In the genomic region with DNA sequence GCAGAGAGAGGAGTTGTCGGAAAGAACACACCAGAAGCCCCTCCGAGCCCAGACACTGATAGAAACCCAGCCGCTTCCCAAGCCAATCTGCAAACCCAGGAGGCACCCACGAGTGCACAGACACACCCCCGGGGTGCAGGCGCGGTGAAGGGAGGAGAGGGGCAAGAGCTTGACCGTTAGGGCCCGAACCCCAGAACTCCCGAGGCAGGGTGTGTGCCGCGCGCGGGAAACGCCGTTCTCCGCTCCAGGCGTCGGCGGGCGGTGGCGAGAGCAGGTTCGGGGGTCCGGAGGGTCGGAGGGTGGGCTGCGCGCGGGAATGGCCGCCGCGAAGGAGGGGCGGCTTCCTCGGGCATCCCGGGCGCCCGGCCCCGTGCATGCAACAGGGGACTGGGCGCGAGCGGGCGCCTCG, we compare ENCODE assay signal across 2 cellular contexts.
TF ChIP-seq lines count a peak whose summit lies in the region.

No MANE protein-coding gene starts in this region.

TF ChIP-seq in HEK293T, 16 proteins besides CTCF, POLR2A, EP300 and RAD21:
- TF ChIP-seq, protein P1, sequence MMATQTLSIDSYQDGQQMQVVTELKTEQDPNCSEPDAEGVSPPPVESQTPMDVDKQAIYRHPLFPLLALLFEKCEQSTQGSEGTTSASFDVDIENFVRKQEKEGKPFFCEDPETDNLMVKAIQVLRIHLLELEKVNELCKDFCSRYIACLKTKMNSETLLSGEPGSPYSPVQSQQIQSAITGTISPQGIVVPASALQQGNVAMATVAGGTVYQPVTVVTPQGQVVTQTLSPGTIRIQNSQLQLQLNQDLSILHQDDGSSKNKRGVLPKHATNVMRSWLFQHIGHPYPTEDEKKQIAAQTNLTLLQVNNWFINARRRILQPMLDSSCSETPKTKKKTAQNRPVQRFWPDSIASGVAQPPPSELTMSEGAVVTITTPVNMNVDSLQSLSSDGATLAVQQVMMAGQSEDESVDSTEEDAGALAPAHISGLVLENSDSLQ (IDR thresholded peaks at IDR 0.05), result no peak
- peak; percentile 68 for TF ChIP-seq L3MBTL2 (conservative IDR thresholded peaks at IDR 0.05)
- TF ChIP-seq CTBP1 (IDR thresholded peaks at IDR 0.05; ENCODE audit: borderline replicate concordance), result no peak
- TF ChIP-seq FOXA1 (IDR thresholded peaks at IDR 0.05), result no peak
- TF ChIP-seq LEF1 (IDR thresholded peaks at IDR 0.05; ENCODE audit: borderline replicate concordance), result no peak

TF ChIP-seq in GM12878, 131 proteins besides CTCF, POLR2A, EP300 and RAD21:
- TF ChIP-seq HDAC6 (IDR thresholded peaks at IDR 0.05; ENCODE audit: unreplicated experiment), result no peak
- peak; percentile 98 for TF ChIP-seq SUZ12 (IDR thresholded peaks at IDR 0.05; ENCODE audit: unreplicated experiment)
- TF ChIP-seq, protein P2, sequence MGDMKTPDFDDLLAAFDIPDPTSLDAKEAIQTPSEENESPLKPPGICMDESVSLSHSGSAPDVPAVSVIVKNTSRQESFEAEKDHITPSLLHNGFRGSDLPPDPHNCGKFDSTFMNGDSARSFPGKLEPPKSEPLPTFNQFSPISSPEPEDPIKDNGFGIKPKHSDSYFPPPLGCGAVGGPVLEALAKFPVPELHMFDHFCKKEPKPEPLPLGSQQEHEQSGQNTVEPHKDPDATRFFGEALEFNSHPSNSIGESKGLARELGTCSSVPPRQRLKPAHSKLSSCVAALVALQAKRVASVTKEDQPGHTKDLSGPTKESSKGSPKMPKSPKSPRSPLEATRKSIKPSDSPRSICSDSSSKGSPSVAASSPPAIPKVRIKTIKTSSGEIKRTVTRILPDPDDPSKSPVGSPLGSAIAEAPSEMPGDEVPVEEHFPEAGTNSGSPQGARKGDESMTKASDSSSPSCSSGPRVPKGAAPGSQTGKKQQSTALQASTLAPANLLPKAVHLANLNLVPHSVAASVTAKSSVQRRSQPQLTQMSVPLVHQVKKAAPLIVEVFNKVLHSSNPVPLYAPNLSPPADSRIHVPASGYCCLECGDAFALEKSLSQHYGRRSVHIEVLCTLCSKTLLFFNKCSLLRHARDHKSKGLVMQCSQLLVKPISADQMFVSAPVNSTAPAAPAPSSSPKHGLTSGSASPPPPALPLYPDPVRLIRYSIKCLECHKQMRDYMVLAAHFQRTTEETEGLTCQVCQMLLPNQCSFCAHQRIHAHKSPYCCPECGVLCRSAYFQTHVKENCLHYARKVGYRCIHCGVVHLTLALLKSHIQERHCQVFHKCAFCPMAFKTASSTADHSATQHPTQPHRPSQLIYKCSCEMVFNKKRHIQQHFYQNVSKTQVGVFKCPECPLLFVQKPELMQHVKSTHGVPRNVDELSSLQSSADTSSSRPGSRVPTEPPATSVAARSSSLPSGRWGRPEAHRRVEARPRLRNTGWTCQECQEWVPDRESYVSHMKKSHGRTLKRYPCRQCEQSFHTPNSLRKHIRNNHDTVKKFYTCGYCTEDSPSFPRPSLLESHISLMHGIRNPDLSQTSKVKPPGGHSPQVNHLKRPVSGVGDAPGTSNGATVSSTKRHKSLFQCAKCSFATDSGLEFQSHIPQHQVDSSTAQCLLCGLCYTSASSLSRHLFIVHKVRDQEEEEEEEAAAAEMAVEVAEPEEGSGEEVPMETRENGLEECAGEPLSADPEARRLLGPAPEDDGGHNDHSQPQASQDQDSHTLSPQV (IDR thresholded peaks at IDR 0.05), result no peak
TF ChIP-seq in GM12878: peak in this region for 1.
